8 cellular contexts compared by ENCODE assay signal in the genomic region with DNA sequence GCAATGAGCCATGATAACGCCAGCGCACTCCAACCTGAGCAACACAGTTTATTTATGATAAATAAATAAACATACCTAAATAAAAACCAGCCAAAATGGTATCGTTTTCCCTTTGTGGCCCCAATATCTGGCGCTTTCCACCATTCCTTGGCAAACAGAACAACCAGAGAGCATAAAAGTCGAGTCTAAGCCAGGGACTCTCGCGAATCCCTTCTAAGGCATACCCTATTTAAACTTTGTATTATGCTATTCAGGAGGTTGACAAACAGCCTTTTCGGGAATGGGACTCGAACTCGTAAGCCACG. TPM values are rescaled to one million over a fixed set of nuclear protein-coding genes. Genes with fewer than 3 reads are reported as not detected.
DNase-seq lines count a peak whose midpoint lies in the region; ATAC-seq and TF ChIP-seq lines count a peak whose summit lies in the region.

No MANE protein-coding gene starts in this region.

- WGBS in iPS DF 6.9 (ENCODE audit: insufficient coverage, insufficient read length) = no CpG with 5 or more reads among the region's 11 CpGs

- H3K36me3 ChIP-seq in HEK293 (ENCODE audit: control insufficient read depth in 2 of 2, insufficient read depth in 1 of 2, low read length in 2 of 2) = peaks cover 0 to 3% of the 10 kb centered on the region in 2 experiments; a peak in 2 of 3 replicates
- 0 out of 2 replicates have a peak, but pooled peaks cover 3% of the 10 kb centered on the region for H3K36me3 ChIP-seq in iPS DF 6.9 (ENCODE audit: control insufficient read depth, insufficient read depth, low read length)

- H3K4me3 ChIP-seq in HEK293 (ENCODE audit: low read depth, low read length) (peak overlapping the region; percentile 93), iPS DF 6.9 (ENCODE audit: low read length) (peak overlapping the region; percentile 21; the same call in 1 of the 2 replicates)

- peaks cover 40% of the 10 kb centered on the region for H3K36me3 Mint-ChIP-seq in activated CD8-positive, alpha-beta T cell treated with anti-CD3 and anti-CD28 coated beads for 36 hours (ENCODE audit: low read depth)
- H3K36me3 Mint-ChIP-seq in stimulated activated effector memory CD8-positive, alpha-beta T cell treated with anti-CD3 and anti-CD28 coated beads, Interleukin-12 subunit alpha, Interleukin-12 subunit beta, amount 100 ng/mL, for 72 hours = peaks cover 51% of the 10 kb centered on the region

- POLR2A ChIA-PET in HEK293 (lab: Yijun Ruan, JAX) = interaction anchor here (0.7 to 2.6 kb wide), 26 partner anchors 9 to 750 kb away, joined by 3 to 62 read pairs (median 4); partner anchors contain the start of genes CTNNA1, DNAJC18, ETF1 and HSPA9
- POLR2A ChIA-PET in activated CD8-positive, alpha-beta T cell treated with anti-CD3 and anti-CD28 coated beads for 36 hours (lab: Charles Lee) = interaction anchor here (0.6 to 30.1 kb wide), 18 partner anchors 12 to 720 kb away, joined by 3 to 384 read pairs (median 6); partner anchors contain the start of genes MZB1, PAIP2, SLC23A1 and UBE2D2

- H3K27ac Mint-ChIP-seq in activated CD8-positive, alpha-beta T cell treated with anti-CD3 and anti-CD28 coated beads for 36 hours = peak overlapping the region; percentile 98
- H3K27ac Mint-ChIP-seq in stimulated activated effector memory CD8-positive, alpha-beta T cell treated with anti-CD3 and anti-CD28 coated beads, Interleukin-12 subunit alpha, Interleukin-12 subunit beta, amount 100 ng/mL, for 72 hours = peak overlapping the region; percentile 99

- no peak for DNase-seq in activated CD8-positive, alpha-beta T cell treated with anti-CD3 and anti-CD28 coated beads for 36 hours
- DNase-seq in iPS DF 6.9 (ENCODE audit: low read depth, low spot score) (no peak), cerebellar cortex (ENCODE audit: low spot score) (no peak), germinal center (ENCODE audit: low spot score) (no peak)
- no peak for DNase-seq in stimulated activated effector memory CD8-positive, alpha-beta T cell treated with anti-CD3 and anti-CD28 coated beads, Interleukin-12 subunit alpha, Interleukin-12 subunit beta, amount 100 ng/mL, for 72 hours (ENCODE audit: low spot score in 2 of 2)
- no peak for DNase-seq in activated effector memory CD4-positive, alpha-beta T cell treated with Interleukin-2 at 50 U/mL for 16 hours

- H3K27me3 ChIP-seq in iPS DF 6.9 (ENCODE audit: control insufficient read depth, insufficient read depth, low read length) = no peaks in the 10 kb centered on the region

- CTCF ChIA-PET in HEK293 (lab: Yijun Ruan, JAX) = interaction anchor here (0.6 to 1.8 kb wide), 4 partner anchors 18 to 49 kb away, joined by 3 to 6 read pairs (median 5); partner anchors contain the start of gene PAIP2
- CTCF ChIA-PET in activated CD8-positive, alpha-beta T cell treated with anti-CD3 and anti-CD28 coated beads for 36 hours (lab: Charles Lee) = interaction anchor here (1.3 to 2.6 kb wide), 2 partner anchors 17 to 49 kb away, joined by 5 to 8 read pairs; no protein-coding TSS in a partner anchor

- H3K4me1 Mint-ChIP-seq in activated CD8-positive, alpha-beta T cell treated with anti-CD3 and anti-CD28 coated beads for 36 hours (ENCODE audit: low read depth) = peaks cover 28% of the 10 kb centered on the region
- H3K4me1 Mint-ChIP-seq in stimulated activated effector memory CD8-positive, alpha-beta T cell treated with anti-CD3 and anti-CD28 coated beads, Interleukin-12 subunit alpha, Interleukin-12 subunit beta, amount 100 ng/mL, for 72 hours = peaks cover 32% of the 10 kb centered on the region

- H3K27ac ChIP-seq in HEK293 (ENCODE audit: extremely low read depth, low read depth, low read length) (peak overlapping the region; percentile 100), iPS DF 6.9 (ENCODE audit: low read length) (no peak overlapping the region)

- peaks cover 24% of the 10 kb centered on the region for H3K4me1 ChIP-seq in HEK293 (ENCODE audit: control insufficient read depth, insufficient read depth, low read length)
- H3K4me1 ChIP-seq in iPS DF 6.9 (ENCODE audit: control insufficient read depth, insufficient read depth, low read length) = no peaks in the 10 kb centered on the region; the same call in 1 of the 2 replicates

- intact Hi-C loops in activated CD8-positive, alpha-beta T cell treated with anti-CD3 and anti-CD28 coated beads for 36 hours (cut with micrococcal nuclease) = no loop called here

- H3K4me3 Mint-ChIP-seq in activated CD8-positive, alpha-beta T cell treated with anti-CD3 and anti-CD28 coated beads for 36 hours = peak overlapping the region; percentile 99
- H3K4me3 Mint-ChIP-seq in stimulated activated effector memory CD8-positive, alpha-beta T cell treated with anti-CD3 and anti-CD28 coated beads, Interleukin-12 subunit alpha, Interleukin-12 subunit beta, amount 100 ng/mL, for 72 hours = peak overlapping the region; percentile 94

- ATAC-seq in activated CD8-positive, alpha-beta T cell treated with anti-CD3 and anti-CD28 coated beads for 36 hours = no peak
- ATAC-seq in stimulated activated effector memory CD8-positive, alpha-beta T cell treated with anti-CD3 and anti-CD28 coated beads, Interleukin-12 subunit alpha, Interleukin-12 subunit beta, amount 100 ng/mL, for 72 hours = peak; percentile 9
- no peak for ATAC-seq in HG02981 (IDR thresholded peaks at IDR 0.05; ENCODE audit: unreplicated experiment)

- TF ChIP-seq CTCF in HEK293 (tag by site-specific recombination; IDR thresholded peaks at IDR 0.05) = no peak
- TF ChIP-seq CTCF in activated CD8-positive, alpha-beta T cell treated with anti-CD3 and anti-CD28 coated beads for 36 hours (IDR thresholded peaks at IDR 0.05) = no peak

- no peaks in the 10 kb centered on the region for H3K9me3 Mint-ChIP-seq in activated CD8-positive, alpha-beta T cell treated with anti-CD3 and anti-CD28 coated beads for 36 hours
- no peaks in the 10 kb centered on the region for H3K9me3 Mint-ChIP-seq in stimulated activated effector memory CD8-positive, alpha-beta T cell treated with anti-CD3 and anti-CD28 coated beads, Interleukin-12 subunit alpha, Interleukin-12 subunit beta, amount 100 ng/mL, for 72 hours

- H3K9me3 ChIP-seq in HEK293 (ENCODE audit: control insufficient read depth, insufficient read depth, low read depth, low read length) (no peaks in the 10 kb centered on the region), iPS DF 6.9 (ENCODE audit: control insufficient read depth, insufficient read depth, low read length) (no peaks in the 10 kb centered on the region)

- H3K27me3 Mint-ChIP-seq in activated CD8-positive, alpha-beta T cell treated with anti-CD3 and anti-CD28 coated beads for 36 hours = no peaks in the 10 kb centered on the region

TF ChIP-seq in HEK293, 187 proteins besides CTCF, POLR2A, EP300 and RAD21 (continues in another document):
- 0 out of 2 replicates have a peak, but pooled peaks have one; percentile 58 for TF ChIP-seq ZNF580 (tag by site-specific recombination; IDR thresholded peaks at IDR 0.05)
- TF ChIP-seq ZNF324 (tag by site-specific recombination; IDR thresholded peaks at IDR 0.05) = no peak
- peak; percentile 53 for TF ChIP-seq ZNF529 (tag by site-specific recombination; IDR thresholded peaks at IDR 0.05; ENCODE audit: insufficient replicate concordance)
- TF ChIP-seq MZF1 (tag by site-specific recombination; IDR thresholded peaks at IDR 0.05; ENCODE audit: borderline replicate concordance) = peak; percentile 93
- TF ChIP-seq SP2 (tag by site-specific recombination; IDR thresholded peaks at IDR 0.05) = no peak
- TF ChIP-seq, protein P1, sequence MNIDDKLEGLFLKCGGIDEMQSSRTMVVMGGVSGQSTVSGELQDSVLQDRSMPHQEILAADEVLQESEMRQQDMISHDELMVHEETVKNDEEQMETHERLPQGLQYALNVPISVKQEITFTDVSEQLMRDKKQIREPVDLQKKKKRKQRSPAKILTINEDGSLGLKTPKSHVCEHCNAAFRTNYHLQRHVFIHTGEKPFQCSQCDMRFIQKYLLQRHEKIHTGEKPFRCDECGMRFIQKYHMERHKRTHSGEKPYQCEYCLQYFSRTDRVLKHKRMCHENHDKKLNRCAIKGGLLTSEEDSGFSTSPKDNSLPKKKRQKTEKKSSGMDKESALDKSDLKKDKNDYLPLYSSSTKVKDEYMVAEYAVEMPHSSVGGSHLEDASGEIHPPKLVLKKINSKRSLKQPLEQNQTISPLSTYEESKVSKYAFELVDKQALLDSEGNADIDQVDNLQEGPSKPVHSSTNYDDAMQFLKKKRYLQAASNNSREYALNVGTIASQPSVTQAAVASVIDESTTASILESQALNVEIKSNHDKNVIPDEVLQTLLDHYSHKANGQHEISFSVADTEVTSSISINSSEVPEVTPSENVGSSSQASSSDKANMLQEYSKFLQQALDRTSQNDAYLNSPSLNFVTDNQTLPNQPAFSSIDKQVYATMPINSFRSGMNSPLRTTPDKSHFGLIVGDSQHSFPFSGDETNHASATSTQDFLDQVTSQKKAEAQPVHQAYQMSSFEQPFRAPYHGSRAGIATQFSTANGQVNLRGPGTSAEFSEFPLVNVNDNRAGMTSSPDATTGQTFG (tag by site-specific recombination; IDR thresholded peaks at IDR 0.05; ENCODE audit: borderline replicate concordance) = no peak
- no peak for TF ChIP-seq ZNF660 (tag by site-specific recombination; IDR thresholded peaks at IDR 0.05)
- TF ChIP-seq ZFP3 (tag by site-specific recombination; IDR thresholded peaks at IDR 0.05; ENCODE audit: low read depth) = 0 out of 2 replicates have a peak, but pooled peaks have one; percentile 37
- TF ChIP-seq PATZ1 (tag by site-specific recombination; IDR thresholded peaks at IDR 0.05) = no peak

RNA-seq across cellular contexts. Expression of gene MATR3, which starts 0.4 kb away (rescaled TPM):
- 100 to 1,000 TPM; 181 to 209 TPM for total RNA-seq in activated CD8-positive, alpha-beta T cell treated with anti-CD3 and anti-CD28 coated beads for 36 hours

RNA-seq across cellular contexts. Expression of gene PAIP2, which starts 48.5 kb away (rescaled TPM):
- 100 to 1,000 TPM; 110 to 113 TPM for total RNA-seq in activated CD8-positive, alpha-beta T cell treated with anti-CD3 and anti-CD28 coated beads for 36 hours
